9 cellular contexts compared by ENCODE assay signal in genomic region chr1:178055093-178055492, GRCh38. TPM values are rescaled to one million over a fixed set of nuclear protein-coding genes. Genes with fewer than 3 reads are reported as not detected.
DNase-seq lines count a peak whose midpoint lies in the region; ATAC-seq and TF ChIP-seq lines count a peak whose summit lies in the region.
"Had no signal": no experiment of that assay in that cellular context is flagged by ENCODE, and none has a peak within 500 bp of the region (broad histone marks: within the 10 kb centered on the region; RNA-seq: fewer than 3 reads in every experiment).

No MANE protein-coding gene starts in this region.

- peaks cover 79% of the 10 kb centered on the region for H3K4me1 ChIP-seq in left ventricle myocardium inferior

- no peaks in the 10 kb centered on the region for H3K27me3 ChIP-seq in left ventricle myocardium inferior (ENCODE audit: low read depth)

- no peaks in the 10 kb centered on the region for H3K36me3 ChIP-seq in left ventricle myocardium inferior

- CTCF ChIA-PET in RWPE1 (lab: Yijun Ruan, JAX) = no interaction called here

- no peak overlapping the region for H3K4me3 ChIP-seq in left ventricle myocardium inferior

- intact Hi-C loops in Right ventricle myocardium inferior (cut with DNase I) = loop anchor here (1.0 kb wide), 1 partner anchor 135 kb away; no protein-coding TSS in a partner anchor
- intact Hi-C loops in cardiac septum (cut with DNase I) = loop anchor here (2.0 to 10.0 kb wide), 6 partner anchors 22 to 450 kb away; no protein-coding TSS in a partner anchor
- intact Hi-C loops in left ventricle myocardium inferior (cut with micrococcal nuclease) = loop anchor here (5.0 to 10.0 kb wide), 2 partner anchors 42 to 140 kb away; no protein-coding TSS in a partner anchor

- no peaks in the 10 kb centered on the region for H3K9me3 ChIP-seq in left ventricle myocardium inferior (replicated peaks)

- ATAC-seq in Right ventricle myocardium inferior = peak; percentile 39

- H3K27ac ChIP-seq in RWPE1 (no peak overlapping the region), left ventricle myocardium inferior (replicated peaks) (peak overlapping the region; percentile 96)

- DNase-seq in Right ventricle myocardium inferior (ENCODE audit: missing footprints) = no peak
- DNase-seq in cardiac septum (ENCODE audit: low spot score) = no peak
- DNase-seq in RWPE1 (ENCODE audit: low spot score) = peak; percentile 45
- DNase-seq in left ventricle myocardium inferior = peak; percentile 43
- no peak for DNase-seq in ureter (ENCODE audit: low spot score)
- no peak for DNase-seq in NCI-H748 treated with DMSO at 0.1 percent for 48 hours (lab: John Stamatoyannopoulos, UW)
- DNase-seq in NCI-H2081 treated with DMSO at 0.1 percent for 48 hours (lab: John Stamatoyannopoulos, UW) = no peak
- no peak for DNase-seq in DMS114 treated with DMSO at 0.1 percent for 48 hours (lab: John Stamatoyannopoulos, UW; ENCODE audit: unreplicated experiment)
- DNase-seq: naive B cell had no signal

- POLR2A ChIA-PET in RWPE1 (lab: Yijun Ruan, JAX; ENCODE audit: low non-redundant PET) = no interaction called here

- TF ChIP-seq CTCF in RWPE1 (conservative IDR thresholded peaks at IDR 0.05; ENCODE audit: low read depth) (peak; percentile 27), left ventricle myocardium inferior (IDR thresholded peaks at IDR 0.05; ENCODE audit: borderline replicate concordance) (peak; percentile 58)

RNA-seq across cellular contexts. Expression of gene RASAL2, which starts 38.8 kb away (rescaled TPM):
- total RNA-seq in Right ventricle myocardium inferior = 30.2 TPM
- total RNA-seq in cardiac septum = 45.8 TPM
- total RNA-seq in left ventricle myocardium inferior = 28.3 TPM
- total RNA-seq in ureter = 26.0 TPM

Comparison
In these comparisons a context has a peak if more than half of its experiments do, and no peak if none do; other contexts are left out.
1. DNase-seq: peak in RWPE1 (single experiment) and left ventricle myocardium inferior (single experiment); none in Right ventricle myocardium inferior (single experiment), cardiac septum (single experiment), ureter (single experiment), NCI-H748 treated with DMSO at 0.1 percent for 48 hours (single experiment), NCI-H2081 treated with DMSO at 0.1 percent for 48 hours (single experiment) and DMS114 treated with DMSO at 0.1 percent for 48 hours (single experiment).